ENCODE assay signal across 26 cellular contexts in genomic region chr13:69591437-69591836, GRCh38.
"Had no signal": no experiment of that assay in that cellular context is flagged by ENCODE, and none has a peak within 500 bp of the region (broad histone marks: within the 10 kb centered on the region; RNA-seq: fewer than 3 reads in every experiment).

No MANE protein-coding gene starts in this region.

- DNase-seq: dermis blood vessel endothelial cell; dorsolateral prefrontal cortex; effector CD4-positive, alpha-beta T cell; effector memory CD4-positive, alpha-beta T cell; endodermal cell; erythroblast; esophagus squamous epithelium; foreskin fibroblast; foreskin melanocyte; gastrocnemius medialis; glutamatergic neuron; head of caudate nucleus; heart right ventricle; hippocampal formation; left cardiac atrium; left ventricle myocardium inferior; lower lobe of right lung; mesenchymal stem cell; mucosa of descending colon; naive B cell had no signal

- FAIRE-seq: colon, islet of Langerhans, keratinocyte had no signal

- H3K9me3 ChIP-seq: esophagus squamous epithelium, gastrocnemius medialis, heart right ventricle, left ventricle myocardium inferior, lower lobe of right lung, mucosa of descending colon had no signal

- H3K4me3 ChIP-seq: coronary artery, dorsolateral prefrontal cortex, esophagus squamous epithelium, gastrocnemius medialis, heart right ventricle, left ventricle myocardium inferior, lower lobe of right lung, mucosa of descending colon had no signal

- H3K4me1 ChIP-seq: esophagus squamous epithelium, gastrocnemius medialis, heart right ventricle, left ventricle myocardium inferior, lower lobe of right lung had no signal

- ATAC-seq: esophagus mucosa, gastrocnemius medialis, heart right ventricle, left cardiac atrium, lower lobe of right lung, mucosa of descending colon had no signal

- H3K27ac ChIP-seq: coronary artery, dorsolateral prefrontal cortex, epithelial cell of prostate, esophagus squamous epithelium, gastrocnemius medialis, heart right ventricle, left ventricle myocardium inferior, lower lobe of right lung had no signal

- H3K36me3 ChIP-seq: esophagus squamous epithelium, gastrocnemius medialis, heart right ventricle, left ventricle myocardium inferior, lower lobe of right lung had no signal

- H3K27me3 ChIP-seq: esophagus squamous epithelium, gastrocnemius medialis, heart right ventricle had no signal
